In the genomic region with DNA sequence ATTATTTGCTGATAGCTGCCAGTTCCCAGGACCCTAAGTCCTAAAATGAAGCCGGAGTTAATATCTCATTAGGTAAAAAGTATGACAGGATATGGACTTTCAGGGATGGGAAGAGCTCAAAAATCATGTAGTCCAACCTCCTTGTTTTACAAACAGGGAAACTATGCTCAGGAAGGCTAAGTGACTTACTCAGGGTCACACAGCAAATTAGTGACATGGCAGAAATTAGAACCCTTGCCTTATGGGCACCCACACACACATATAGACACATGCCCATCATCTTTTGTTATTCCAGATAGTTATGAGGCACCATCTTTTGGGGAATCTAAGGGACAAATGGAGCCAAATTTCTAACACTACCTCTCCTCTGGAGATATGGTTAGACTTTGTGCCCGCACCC, we compare ENCODE assay signal across 8 cellular contexts.
"Had no signal": no experiment of that assay in that cellular context is flagged by ENCODE, and none has a peak within 500 bp of the region (broad histone marks: within the 10 kb centered on the region; RNA-seq: fewer than 3 reads in every experiment).

No MANE protein-coding gene starts in this region.

- ATAC-seq: GM12878 had no signal

- FAIRE-seq: G401.6, GM12878, GM12891, GM12892, GM18507, GM19239 had no signal

- H3K4me3 ChIP-seq: GM12878 had no signal

- DNase-seq: GDM1, GF-D8 had no signal
